ENCODE assay signal across 12 cellular contexts in genomic region chr16:51328708-51329107, GRCh38.
"Had no signal": no experiment of that assay in that cellular context is flagged by ENCODE, and none has a peak within 500 bp of the region (broad histone marks: within the 10 kb centered on the region; RNA-seq: fewer than 3 reads in every experiment).

No MANE protein-coding gene starts in this region.

- H3K4me2 ChIP-seq: smooth muscle cell had no signal

- ATAC-seq: esophagus mucosa, gastroesophageal sphincter, left colon, natural killer cell, right cardiac atrium had no signal

- H3K4me3 ChIP-seq: gastroesophageal sphincter, smooth muscle cell, suprapubic skin, thyroid gland had no signal

- H3K36me3 ChIP-seq: gastroesophageal sphincter, suprapubic skin, thyroid gland had no signal

- DNase-seq: effector memory CD4-positive, alpha-beta T cell; foreskin fibroblast; left colon; natural killer cell; right cardiac atrium; stimulated activated CD4-positive, alpha-beta T cell treated with anti-CD3 and anti-CD28 coated beads, Interleukin-2, amount 100 ng/mL, for 48 hours; stimulated activated naive CD4-positive, alpha-beta T cell treated with Interleukin-2 at 50 U/mL for 16 hours; thyroid gland had no signal

- H3K4me1 ChIP-seq: gastroesophageal sphincter, suprapubic skin, thyroid gland had no signal

- H3K27me3 ChIP-seq: gastroesophageal sphincter, suprapubic skin, thyroid gland had no signal

- H3K27ac ChIP-seq: gastroesophageal sphincter, suprapubic skin, thyroid gland had no signal

- H3K9me3 ChIP-seq: suprapubic skin, thyroid gland had no signal
